In genomic region chr1:150473659-150474058, GRCh38 we compare ENCODE assay signal across 16 cellular contexts. TPM values are rescaled to one million over a fixed set of nuclear protein-coding genes. Genes with fewer than 3 reads are reported as not detected.
A peak's percentile ranks its signal among the peaks of the same experiment; 100 is the strongest.
DNase-seq lines count a peak whose midpoint lies in the region; ATAC-seq and TF ChIP-seq lines count a peak whose summit lies in the region.
"Had no signal": no experiment of that assay in that cellular context is flagged by ENCODE, and none has a peak within 500 bp of the region (broad histone marks: within the 10 kb centered on the region; RNA-seq: fewer than 3 reads in every experiment).

No MANE protein-coding gene starts in this region.

- H3K4me1 Mint-ChIP-seq in stimulated activated memory B cell treated with anti-CD40 and anti-IgM and Interleukin-4, amounts not matched to agents 10 μg/mL and 1 μg/mL and 100 μg/mL, for 72 hours, result peaks cover 31% of the 10 kb centered on the region
- H3K4me1 Mint-ChIP-seq: B cell had no signal

- H3K36me3 ChIP-seq in SK-N-MC (ENCODE audit: insufficient read depth, low read length) (peaks cover 37% of the 10 kb centered on the region), liver (ENCODE audit: control insufficient read depth in 4 of 4, insufficient read depth in 3 of 4, low read depth in 1 of 4, low read length in 3 of 4) (peaks cover 5 to 20% (median 14%) of the 10 kb centered on the region in 4 donors)

- peak in 1 of 2 donors; percentile 61 for TF ChIP-seq RAD21 in liver (IDR thresholded peaks at IDR 0.05)

- H3K9me3 ChIP-seq in SK-N-MC (ENCODE audit: low read depth, low read length) (no peaks in the 10 kb centered on the region), liver (ENCODE audit: control insufficient read depth in 4 of 4, low read length in 3 of 4) (no peaks in the 10 kb centered on the region)
- H3K9me3 ChIP-seq: Peyer's patch, tibial artery had no signal

- peaks cover 12 to 48% (median 39%) of the 10 kb centered on the region in 4 donors for H3K4me1 ChIP-seq in liver (ENCODE audit: control insufficient read depth in 4 of 4, insufficient read depth in 4 of 4, low read length in 3 of 4)
- H3K4me1 ChIP-seq: parathyroid adenoma had no signal

- H3K27ac ChIP-seq in SK-N-MC (peak overlapping the region; percentile 32; the same call in 1 of the 2 replicates), liver (ENCODE audit: low read depth in 1 of 2, low read length in 2 of 2) (peak overlapping the region; percentile 58 to 68)
- H3K27ac ChIP-seq: parathyroid adenoma, Peyer's patch, tibial artery had no signal

- no peaks in the 10 kb centered on the region for H3K9me3 Mint-ChIP-seq in stimulated activated memory B cell treated with anti-CD40 and anti-IgM and Interleukin-4, amounts not matched to agents 10 μg/mL and 1 μg/mL and 100 μg/mL, for 72 hours
- H3K9me3 Mint-ChIP-seq: IgD-negative memory B cell had no signal

- WGBS in liver, result 31% methylated on average over 4 of the region's 4 CpGs

- H3K4me3 Mint-ChIP-seq in stimulated activated memory B cell treated with anti-CD40 and anti-IgM and Interleukin-4, amounts not matched to agents 10 μg/mL and 1 μg/mL and 100 μg/mL, for 72 hours, result no peak overlapping the region
- H3K4me3 Mint-ChIP-seq: B cell, IgD-negative memory B cell had no signal

- no peak for ATAC-seq in stimulated activated memory B cell treated with anti-CD40 and anti-IgM and Interleukin-4, amounts not matched to agents 10 μg/mL and 1 μg/mL and 100 μg/mL, for 72 hours
- ATAC-seq in HG03520 (IDR thresholded peaks at IDR 0.05; ENCODE audit: unreplicated experiment), result no peak

- H3K27me3 Mint-ChIP-seq in stimulated activated memory B cell treated with anti-CD40 and anti-IgM and Interleukin-4, amounts not matched to agents 10 μg/mL and 1 μg/mL and 100 μg/mL, for 72 hours, result no peaks in the 10 kb centered on the region
- H3K27me3 Mint-ChIP-seq: B cell, IgD-negative memory B cell had no signal

- no peak overlapping the region for H3K9ac ChIP-seq in SK-N-MC (ENCODE audit: insufficient read length)
- H3K9ac ChIP-seq in liver (ENCODE audit: low read depth in 1 of 2, low read length in 2 of 2), result no peak overlapping the region
- H3K9ac ChIP-seq: parathyroid adenoma had no signal

- H3K36me3 Mint-ChIP-seq in stimulated activated memory B cell treated with anti-CD40 and anti-IgM and Interleukin-4, amounts not matched to agents 10 μg/mL and 1 μg/mL and 100 μg/mL, for 72 hours, result peaks cover 38% of the 10 kb centered on the region

- H3K27ac Mint-ChIP-seq in stimulated activated memory B cell treated with anti-CD40 and anti-IgM and Interleukin-4, amounts not matched to agents 10 μg/mL and 1 μg/mL and 100 μg/mL, for 72 hours, result peak overlapping the region; percentile 63
- H3K27ac Mint-ChIP-seq: B cell had no signal

- H3K4me3 ChIP-seq in SK-N-MC (no peak overlapping the region), fibroblast of villous mesenchyme (ENCODE audit: low read depth, low read length) (no peak overlapping the region), liver (ENCODE audit: low read depth in 1 of 3, low read length in 3 of 3) (no peak overlapping the region)
- H3K4me3 ChIP-seq: Peyer's patch, tibial artery had no signal

- TF ChIP-seq CTCF in fibroblast of villous mesenchyme (IDR thresholded peaks at IDR 0.05; ENCODE audit: insufficient read depth, low read depth, low read length) (no peak), liver (IDR thresholded peaks at IDR 0.05; ENCODE audit: low read depth, low read length, missing input control) (no peak)

- DNase-seq in SK-N-MC (ENCODE audit: low read depth, low spot score) (no peak), fibroblast of villous mesenchyme (ENCODE audit: low read depth) (peak; percentile 19), DMS153 (lab: John Stamatoyannopoulos, UW) (no peak), RPMI8226 (no peak)
- DNase-seq: DMS 273 treated with DMSO at 0.1 percent for 48 hours; effector CD4-positive, alpha-beta T cell; Peyer's patch had no signal

- H3K27me3 ChIP-seq in liver (ENCODE audit: control insufficient read depth in 4 of 4, insufficient read depth in 4 of 4, low read length in 3 of 4), result no peaks in the 10 kb centered on the region
- H3K27me3 ChIP-seq: Peyer's patch, tibial artery had no signal

TF ChIP-seq in liver, 16 proteins besides CTCF, POLR2A, EP300 and RAD21:
- peak; percentile 81 for TF ChIP-seq YY1 (IDR thresholded peaks at IDR 0.05)
- peak; percentile 25 for TF ChIP-seq REST (IDR thresholded peaks at IDR 0.05)
- no peak for TF ChIP-seq EGR1 (IDR thresholded peaks at IDR 0.05; ENCODE audit: low read depth in 2 of 2)
- peak; percentile 68 for TF ChIP-seq NR2F2 (IDR thresholded peaks at IDR 0.05)
- no peak for TF ChIP-seq GABPA (IDR thresholded peaks at IDR 0.05 in 1 of 2, conservative IDR thresholded peaks at IDR 0.05 in 1 of 2)
- TF ChIP-seq JUND (IDR thresholded peaks at IDR 0.05), result peak in 1 of 2 donors; percentile 61
- peak; percentile 81 for TF ChIP-seq MAX (IDR thresholded peaks at IDR 0.05)
- peak; percentile 45 for TF ChIP-seq TAF1 (conservative IDR thresholded peaks at IDR 0.05)
- peak; percentile 41 for TF ChIP-seq ZBTB33 (IDR thresholded peaks at IDR 0.05)
- peak; percentile 83 to 87 for TF ChIP-seq HNF4A (conservative IDR thresholded peaks at IDR 0.05)
- TF ChIP-seq HNF4G (IDR thresholded peaks at IDR 0.05), result peak; percentile 57
- TF ChIP-seq SP1 (IDR thresholded peaks at IDR 0.05), result peak; percentile 85
- no peak for TF ChIP-seq FOXA1 (IDR thresholded peaks at IDR 0.05)
- TF ChIP-seq FOXA2 (IDR thresholded peaks at IDR 0.05), result peak; percentile 61
- TF ChIP-seq RXRA (IDR thresholded peaks at IDR 0.05), result peak; percentile 91 to 92
- no peak for TF ChIP-seq ATF3 (IDR thresholded peaks at IDR 0.05)

RNA-seq across cellular contexts. Expression of gene TARS2, which starts 13.6 kb away (rescaled TPM):
- total RNA-seq in fibroblast of villous mesenchyme, result 17.3 and 18.4 TPM in 2 replicates
- total RNA-seq in liver, result 10 to 100 TPM; 16.5 to 20.8 TPM
- 10 to 100 TPM; 10.9 to 20.7 TPM for polyA plus RNA-seq in liver

RNA-seq across cellular contexts. Expression of gene ECM1, which starts 34.2 kb away (rescaled TPM):
- total RNA-seq in fibroblast of villous mesenchyme (20.3 and 24.5 TPM in 2 replicates), liver (1 to 10 TPM; 5.1 to 8.1 TPM)
- 10 to 100 TPM; 17.0 to 22.5 TPM for polyA plus RNA-seq in liver

RNA-seq across cellular contexts. Expression of gene FALEC, which starts 41.9 kb away (rescaled TPM):
- total RNA-seq in fibroblast of villous mesenchyme (0.64 and 1.3 TPM in 2 replicates), liver (not detected)
- not detected for polyA plus RNA-seq in liver
- total RNA-seq: H4, Peyer's patch had no signal
- polyA plus RNA-seq: fibroblast of lung had no signal
